Comparison of ENCODE assay signal across 15 cellular contexts in the genomic region with DNA sequence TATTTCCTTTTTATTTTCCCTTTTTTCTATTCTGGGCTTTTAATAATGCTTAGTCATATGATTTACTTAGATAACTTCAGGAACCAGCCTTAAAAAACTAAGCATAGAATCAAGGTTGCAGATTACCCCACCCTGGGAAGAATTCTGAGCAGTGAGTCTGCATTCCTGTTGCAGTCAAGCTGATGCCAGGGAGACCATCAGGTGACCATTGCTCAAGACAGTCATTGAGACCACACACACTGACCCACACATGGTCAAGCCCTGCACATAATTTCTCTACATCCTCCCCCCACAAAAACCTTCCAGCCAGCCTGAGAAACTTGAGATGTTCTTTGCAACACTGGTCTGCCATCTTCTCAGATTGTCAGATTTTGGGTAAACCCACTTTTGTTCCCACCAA.
DNase-seq lines count a peak whose midpoint lies in the region; ATAC-seq and FAIRE-seq lines count a peak whose summit lies in the region.
"Had no signal": no experiment of that assay in that cellular context is flagged by ENCODE, and none has a peak within 500 bp of the region (broad histone marks: within the 10 kb centered on the region; RNA-seq: fewer than 3 reads in every experiment).

No MANE protein-coding gene starts in this region.

- CTCF ChIA-PET in activated CD4-positive, alpha-beta T cell treated with anti-CD3 and anti-CD28 coated beads for 36 hours (lab: Charles Lee) = no interaction called here

- no peaks in the 10 kb centered on the region for H3K9me3 ChIP-seq in SJSA1 (replicated peaks)

- peaks cover 38% of the 10 kb centered on the region for H3K4me1 ChIP-seq in SJSA1 (replicated peaks)
- H3K4me1 ChIP-seq: A549 had no signal

- no peaks in the 10 kb centered on the region for H3K27me3 Mint-ChIP-seq in activated CD4-positive, alpha-beta T cell treated with anti-CD3 and anti-CD28 coated beads for 36 hours
- H3K27me3 Mint-ChIP-seq: CD4-positive, alpha-beta memory T cell had no signal

- DNase-seq in HTR-8/SVneo (ENCODE audit: insufficient read length, low spot score) (no peak), SJSA1 (ENCODE audit: low read depth in 1 of 2, low spot score in 2 of 2) (peak; percentile 80 to 82), renal cortical epithelial cell (ENCODE audit: low read depth) (peak; percentile 7), ACHN (no peak)
- DNase-seq in activated CD4-positive, alpha-beta T cell treated with anti-CD3 and anti-CD28 coated beads for 36 hours = no peak
- DNase-seq: Calu3; CD4-positive, alpha-beta memory T cell; DMS79 treated with DMSO at 0.1 percent for 48 hours; GF-D8; H9 had no signal

- H3K27ac ChIP-seq in SJSA1 = peak overlapping the region; percentile 77
- H3K27ac ChIP-seq: A549, BLaER1 had no signal

- ATAC-seq in activated CD4-positive, alpha-beta T cell treated with anti-CD3 and anti-CD28 coated beads for 36 hours = no peak
- no peak for ATAC-seq in HG03354 (IDR thresholded peaks at IDR 0.05; ENCODE audit: poor library complexity, severe bottlenecking, unreplicated experiment)
- ATAC-seq: A549 had no signal

- peaks cover 11% of the 10 kb centered on the region for H3K9me3 Mint-ChIP-seq in activated CD4-positive, alpha-beta T cell treated with anti-CD3 and anti-CD28 coated beads for 36 hours (ENCODE audit: low read depth)

- peak; percentile 4 for FAIRE-seq in HTR-8/SVneo (lab: Jason Lieb, UNC)
- FAIRE-seq: A549, H1 had no signal

- peaks cover 47% of the 10 kb centered on the region for H3K4me1 Mint-ChIP-seq in activated CD4-positive, alpha-beta T cell treated with anti-CD3 and anti-CD28 coated beads for 36 hours
- H3K4me1 Mint-ChIP-seq: CD14-positive monocyte, H9 had no signal

- H3K4me3 Mint-ChIP-seq in activated CD4-positive, alpha-beta T cell treated with anti-CD3 and anti-CD28 coated beads for 36 hours = no peak overlapping the region
- H3K4me3 Mint-ChIP-seq: CD14-positive monocyte; CD4-positive, alpha-beta memory T cell; H9 had no signal

- H3K36me3 Mint-ChIP-seq in activated CD4-positive, alpha-beta T cell treated with anti-CD3 and anti-CD28 coated beads for 36 hours (ENCODE audit: low read depth) = peaks cover 4% of the 10 kb centered on the region
- H3K36me3 Mint-ChIP-seq: CD14-positive monocyte; CD4-positive, alpha-beta memory T cell had no signal

- H3K36me3 ChIP-seq in SJSA1 = no peaks in the 10 kb centered on the region
- H3K36me3 ChIP-seq: BLaER1 had no signal

- 0 out of 2 replicates have a peak overlapping the region, but pooled peaks have one; percentile 1 for H3K4me3 ChIP-seq in SJSA1
- H3K4me3 ChIP-seq: A549, BLaER1 had no signal

- in situ Hi-C loops in ACHN (cut with HindIII; ENCODE audit: low pct_ligation_motif_present, low pct_unique_long_range_greater_than_20kb, low sequenced_read_pairs) = no loop called here

- no peaks in the 10 kb centered on the region for H3K27me3 ChIP-seq in SJSA1 (replicated peaks)
- H3K27me3 ChIP-seq: BLaER1 had no signal

- no peak overlapping the region for H3K27ac Mint-ChIP-seq in activated CD4-positive, alpha-beta T cell treated with anti-CD3 and anti-CD28 coated beads for 36 hours
- H3K27ac Mint-ChIP-seq: CD14-positive monocyte, H9 had no signal

- POLR2A ChIA-PET in activated CD4-positive, alpha-beta T cell treated with anti-CD3 and anti-CD28 coated beads for 36 hours (lab: Charles Lee) = no interaction called here

- intact Hi-C loops in activated CD4-positive, alpha-beta T cell treated with anti-CD3 and anti-CD28 coated beads for 36 hours (cut with DNase I, micrococcal nuclease) = no loop called here

Comparison
In these comparisons a context has a peak if more than half of its experiments do, and no peak if none do; other contexts are left out.
1. DNase-seq: peak in SJSA1 (2 of 2) and renal cortical epithelial cell (single experiment); none in HTR-8/SVneo (single experiment), activated CD4-positive, alpha-beta T cell treated with anti-CD3 and anti-CD28 coated beads for 36 hours (single experiment) and ACHN (single experiment).